In genomic region chr18:10131036-10131774, GRCh38 we compare ENCODE assay signal across 10 cellular contexts.
A peak's percentile ranks its signal among the peaks of the same experiment; 100 is the strongest.
DNase-seq lines count a peak whose midpoint lies in the region; ATAC-seq and TF ChIP-seq lines count a peak whose summit lies in the region.
"Had no signal": no experiment of that assay in that cellular context is flagged by ENCODE, and none has a peak within 500 bp of the region (broad histone marks: within the 10 kb centered on the region; RNA-seq: fewer than 3 reads in every experiment).

No MANE protein-coding gene starts in this region.

- H3K4me3 ChIP-seq in ascending aorta (peak overlapping the region; percentile 58 to 63), kidney epithelial cell (ENCODE audit: low read depth, low read length) (peak overlapping the region; percentile 26), smooth muscle cell (peak overlapping the region; percentile 50)

- H3K36me3 ChIP-seq in ascending aorta (no peaks in the 10 kb centered on the region), kidney epithelial cell (ENCODE audit: control insufficient read depth, insufficient read depth, low read length) (no peaks in the 10 kb centered on the region), smooth muscle cell (ENCODE audit: low read depth) (no peaks in the 10 kb centered on the region)

- WGBS in smooth muscle cell (ENCODE audit: low lambda C conversion rate): 19% methylated on average over 11 of the region's 11 CpGs

- peak overlapping the region; percentile 93 for H3K4me2 ChIP-seq in smooth muscle cell

- H2AFZ ChIP-seq in smooth muscle cell (ENCODE audit: low read depth): peak overlapping the region; percentile 86

- H3K4me1 ChIP-seq in ascending aorta (peaks cover 6 to 9% of the 10 kb centered on the region in 2 donors), smooth muscle cell (ENCODE audit: low read depth) (peaks cover 15% of the 10 kb centered on the region)

- TF ChIP-seq CTCF in ascending aorta (IDR thresholded peaks at IDR 0.05) (no peak), kidney epithelial cell (IDR thresholded peaks at IDR 0.05; ENCODE audit: insufficient read depth, low read length, poor library complexity, severe bottlenecking) (no peak), smooth muscle cell (IDR thresholded peaks at IDR 0.05; ENCODE audit: borderline replicate concordance, insufficient read depth, poor library complexity, severe bottlenecking) (no peak)

- H3F3A ChIP-seq in smooth muscle cell (ENCODE audit: low read depth): peaks cover 22% of the 10 kb centered on the region

- H3K27me3 ChIP-seq in ascending aorta (no peaks in the 10 kb centered on the region), kidney epithelial cell (ENCODE audit: control insufficient read depth, insufficient read depth, low read length) (peaks cover 11% of the 10 kb centered on the region), smooth muscle cell (ENCODE audit: low read depth) (no peaks in the 10 kb centered on the region)

- DNase-seq in HuH-7.5 (ENCODE audit: low spot score) (peak; percentile 57), ascending aorta (ENCODE audit: low spot score in 2 of 2) (no peak), kidney epithelial cell (ENCODE audit: low read depth) (no peak), smooth muscle cell (lab: John Stamatoyannopoulos, UW; ENCODE audit: unreplicated experiment) (no peak)
- DNase-seq in activated naive CD4-positive, alpha-beta T cell treated with anti-CD3 and anti-CD28 coated beads, Interleukin-2, amount 50 U/mL, for 16 hours: no peak
- no peak for DNase-seq in NK-92 treated with Interleukin-12 subunit alpha and Interleukin-12 subunit beta, amount 100 ng/mL, for 24 hours (lab: John Stamatoyannopoulos, UW)
- DNase-seq: GDM1; Karpas-422; stimulated activated naive CD8-positive, alpha-beta T cell treated with anti-CD3 and anti-CD28 coated beads, Interleukin-15, amount 100 ng/mL, for 72 hours had no signal

- intact Hi-C loops in ascending aorta (cut with DNase I): loop anchor here (5.0 kb wide), 1 partner anchor 79 kb away; no protein-coding TSS in a partner anchor

- H3K27ac ChIP-seq in ascending aorta: no peak overlapping the region
- H3K27ac ChIP-seq in smooth muscle cell (ENCODE audit: low read depth): no peak overlapping the region

- no peaks in the 10 kb centered on the region for H3K79me2 ChIP-seq in smooth muscle cell (ENCODE audit: low read depth)

- no peak overlapping the region for H3K9ac ChIP-seq in smooth muscle cell (ENCODE audit: low read depth)

- H4K20me1 ChIP-seq in smooth muscle cell (ENCODE audit: low read depth): no peaks in the 10 kb centered on the region

- no peaks in the 10 kb centered on the region for H3K9me3 ChIP-seq in ascending aorta
- H3K9me3 ChIP-seq in smooth muscle cell (replicated peaks; ENCODE audit: low read depth): no peaks in the 10 kb centered on the region

- ATAC-seq in GM18520 (IDR thresholded peaks at IDR 0.05; ENCODE audit: unreplicated experiment): no peak
